1 cellular context compared by ENCODE assay signal in the genomic region with DNA sequence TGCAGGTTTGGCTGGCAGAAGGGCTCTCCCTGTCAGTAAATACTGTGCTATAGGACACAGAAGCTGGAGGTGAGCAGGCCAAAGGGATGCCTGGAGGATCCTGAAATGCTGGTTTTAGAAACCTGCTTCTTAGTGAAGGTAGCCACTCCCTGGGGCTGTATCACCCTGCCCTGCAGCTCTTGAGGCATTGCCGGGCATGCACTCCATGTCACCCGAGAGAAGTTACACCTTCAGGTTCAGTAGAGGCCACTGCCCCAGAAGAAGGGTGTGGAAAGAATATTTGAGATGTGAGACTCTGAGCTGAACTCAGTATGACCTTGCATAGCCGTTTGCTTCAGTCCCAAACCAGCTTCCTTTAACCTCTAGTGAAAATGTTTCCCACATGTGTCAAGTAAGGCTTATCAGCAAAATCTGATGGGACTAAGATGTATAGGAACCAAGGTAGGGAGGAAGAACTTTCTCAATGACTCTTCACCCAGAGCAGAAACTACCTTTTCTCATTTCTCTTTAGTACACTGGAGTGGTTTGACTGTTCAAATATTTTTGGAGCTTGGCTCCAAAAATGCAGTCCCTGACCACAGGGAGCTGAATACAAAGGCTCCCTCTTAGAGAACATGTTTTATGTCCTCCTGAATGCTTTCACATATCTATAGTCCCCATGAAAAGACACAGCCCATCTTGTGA.
TF ChIP-seq lines count a peak whose summit lies in the region.

No MANE protein-coding gene starts in this region.

TF ChIP-seq in WTC11, 78 proteins besides CTCF, POLR2A, EP300 and RAD21 (continued from another document):
- TF ChIP-seq, protein P1, sequence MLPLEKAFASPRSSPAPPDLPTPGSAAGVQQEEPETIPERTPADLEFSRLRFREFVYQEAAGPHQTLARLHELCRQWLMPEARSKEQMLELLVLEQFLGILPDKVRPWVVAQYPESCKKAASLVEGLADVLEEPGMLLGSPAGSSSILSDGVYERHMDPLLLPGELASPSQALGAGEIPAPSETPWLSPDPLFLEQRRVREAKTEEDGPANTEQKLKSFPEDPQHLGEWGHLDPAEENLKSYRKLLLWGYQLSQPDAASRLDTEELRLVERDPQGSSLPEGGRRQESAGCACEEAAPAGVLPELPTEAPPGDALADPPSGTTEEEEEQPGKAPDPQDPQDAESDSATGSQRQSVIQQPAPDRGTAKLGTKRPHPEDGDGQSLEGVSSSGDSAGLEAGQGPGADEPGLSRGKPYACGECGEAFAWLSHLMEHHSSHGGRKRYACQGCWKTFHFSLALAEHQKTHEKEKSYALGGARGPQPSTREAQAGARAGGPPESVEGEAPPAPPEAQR (CRISPR knock-in tag; IDR thresholded peaks at IDR 0.05) = no peak
- no peak for TF ChIP-seq SP1 (CRISPR knock-in tag; conservative IDR thresholded peaks at IDR 0.05)
